8 cellular contexts compared by ENCODE assay signal in the genomic region with DNA sequence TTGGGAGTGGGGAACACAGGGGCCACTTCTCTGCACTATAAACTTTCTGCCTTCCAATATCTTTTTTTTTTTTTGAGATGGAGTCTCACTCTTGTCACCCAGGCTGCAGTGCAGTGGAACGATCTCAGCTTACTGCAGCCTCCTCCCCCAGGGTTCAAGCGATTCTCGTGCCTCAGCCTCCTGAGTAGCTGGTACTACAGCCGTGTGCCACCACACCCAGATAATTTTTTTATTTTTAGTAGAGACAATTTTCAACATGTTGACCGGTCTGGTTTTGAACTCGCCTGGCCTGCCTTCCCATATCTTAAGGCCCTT. TPM values are rescaled to one million over a fixed set of nuclear protein-coding genes. Genes with fewer than 3 reads are reported as not detected.
DNase-seq lines count a peak whose midpoint lies in the region; ATAC-seq and TF ChIP-seq lines count a peak whose summit lies in the region.

No MANE protein-coding gene starts in this region.

- RAD21 ChIA-PET in HCT116 (lab: Charles Lee; ENCODE audit: low non-redundant PET in 1 of 2, low total read pairs in 2 of 2, uncharacterized antibody in 2 of 2, unreplicated experiment in 2 of 2): no interaction called here

- intact Hi-C loops in HCT116 (cut with micrococcal nuclease): loop anchor here (5.0 kb wide), 1 partner anchor 95 kb away; the partner anchor contains the start of gene TMEM179B
- intact Hi-C loops in activated CD4-positive, alpha-beta memory T cell treated with anti-CD3 and anti-CD28 coated beads for 36 hours (cut with micrococcal nuclease): no loop called here

- TF ChIP-seq POLR2A in HCT116 (IDR thresholded peaks at IDR 0.05; ENCODE audit: borderline replicate concordance, extremely low read depth, insufficient read depth, insufficient read length): no peak

- H4K20me1 ChIP-seq in HCT116 (ENCODE audit: insufficient read depth): peaks cover 33% of the 10 kb centered on the region; the same call in 1 of the 2 replicates

- peaks cover 96% of the 10 kb centered on the region for H3K79me2 ChIP-seq in HCT116 (ENCODE audit: insufficient read depth, low read length)

- H3K27ac Mint-ChIP-seq in activated CD4-positive, alpha-beta memory T cell treated with anti-CD3 and anti-CD28 coated beads for 36 hours: peak overlapping the region; percentile 100

- H2AFZ ChIP-seq in HCT116 (ENCODE audit: low read depth, low read length, poor library complexity, severe bottlenecking): no peak overlapping the region

- POLR2A ChIA-PET in HCT116 (lab: Charles Lee): interaction anchor here (1.1 to 4.2 kb wide), 4 partner anchors 27 to 46 kb away, joined by 3 to 50 read pairs (median 37); no protein-coding TSS in a partner anchor
- POLR2A ChIA-PET in activated CD4-positive, alpha-beta memory T cell treated with anti-CD3 and anti-CD28 coated beads for 36 hours (lab: Charles Lee): interaction anchor here (0.7 to 9.1 kb wide), 7 partner anchors 29 to 1364 kb away, joined by 3 to 234 read pairs (median 15); partner anchors contain the start of genes PPP1R14B, STX5, TEX54 and TMEM179B

- ATAC-seq in HCT116 (no peak), foreskin keratinocyte (no peak), GM18868 (IDR thresholded peaks at IDR 0.05; ENCODE audit: unreplicated experiment) (no peak)

- H3K27me3 Mint-ChIP-seq in activated CD4-positive, alpha-beta memory T cell treated with anti-CD3 and anti-CD28 coated beads for 36 hours: no peaks in the 10 kb centered on the region

- H3K4me1 ChIP-seq in HCT116 (ENCODE audit: control insufficient read depth in 1 of 2, insufficient read depth in 2 of 2, low read length in 2 of 2) (peaks cover 38 to 83% of the 10 kb centered on the region in 2 experiments), foreskin keratinocyte (peaks cover 21% of the 10 kb centered on the region), skeletal muscle satellite cell (ENCODE audit: control insufficient read depth, insufficient read depth, low read length) (peaks cover 44% of the 10 kb centered on the region)

- CTCF ChIA-PET in HCT116 (lab: Charles Lee): interaction anchor here (1.4 kb wide), 1 partner anchor 93 kb away, joined by 3 read pairs; no protein-coding TSS in a partner anchor
- CTCF ChIA-PET in activated CD4-positive, alpha-beta memory T cell treated with anti-CD3 and anti-CD28 coated beads for 36 hours (lab: Charles Lee): interaction anchor here (1.1 to 4.1 kb wide), 5 partner anchors 13 to 96 kb away, joined by 3 to 31 read pairs (median 6); no protein-coding TSS in a partner anchor

- no peak for TF ChIP-seq CTCF in HCT116 (IDR thresholded peaks at IDR 0.05 in 2 of 3, conservative IDR thresholded peaks at IDR 0.05 in 1 of 3; ENCODE audit: borderline replicate concordance in 1 of 3, insufficient read depth in 1 of 3, low read depth in 2 of 3, low read length in 2 of 3)
- TF ChIP-seq CTCF in foreskin keratinocyte (conservative IDR thresholded peaks at IDR 0.05): no peak

- H3K9me2 ChIP-seq in HCT116 (ENCODE audit: insufficient read depth): no peaks in the 10 kb centered on the region

- H3K27me3 ChIP-seq in HCT116 (ENCODE audit: insufficient read depth, low read length) (no peaks in the 10 kb centered on the region), foreskin keratinocyte (no peaks in the 10 kb centered on the region), skeletal muscle satellite cell (ENCODE audit: control insufficient read depth, insufficient read depth, low read length) (no peaks in the 10 kb centered on the region)

- BruUV-seq in HCT116 (replicated peaks; lab: Mats Ljungman, UMichigan): no TSS peak

- H3K9ac ChIP-seq in HCT116 (ENCODE audit: low read length): peak overlapping the region; percentile 92
- peak overlapping the region; percentile 100 for H3K9ac ChIP-seq in skeletal muscle satellite cell (ENCODE audit: low read depth, low read length)

- H3K9me3 Mint-ChIP-seq in activated CD4-positive, alpha-beta memory T cell treated with anti-CD3 and anti-CD28 coated beads for 36 hours: no peaks in the 10 kb centered on the region

- H3K27ac ChIP-seq in HCT116 (ENCODE audit: low read depth, low read length) (peak overlapping the region; percentile 96), foreskin keratinocyte (peak overlapping the region; percentile 98)

- DNase-seq in HCT116 (ENCODE audit: low read depth, low spot score): no peak
- DNase-seq in activated CD4-positive, alpha-beta memory T cell treated with anti-CD3 and anti-CD28 coated beads for 36 hours: peak; percentile 23
- no peak for DNase-seq in foreskin keratinocyte
- DNase-seq in RPMI8226: no peak
- no peak for DNase-seq in ureter (ENCODE audit: low spot score)
- no peak for DNase-seq in NCI-H526 (lab: John Stamatoyannopoulos, UW)

- H3K4me1 Mint-ChIP-seq in activated CD4-positive, alpha-beta memory T cell treated with anti-CD3 and anti-CD28 coated beads for 36 hours (ENCODE audit: low read depth): peaks cover 50% of the 10 kb centered on the region

- H3K4me2 ChIP-seq in HCT116 (ENCODE audit: low read length): peak overlapping the region; percentile 79
- H3K4me2 ChIP-seq in skeletal muscle satellite cell (ENCODE audit: low read length): peak overlapping the region; percentile 84

- peaks cover 42 to 62% of the 10 kb centered on the region in 2 experiments for H3K36me3 ChIP-seq in HCT116 (ENCODE audit: control insufficient read depth in 1 of 2, insufficient read depth in 2 of 2, low read length in 2 of 2)
- H3K36me3 ChIP-seq in skeletal muscle satellite cell (ENCODE audit: insufficient read depth, low read length): peaks cover 57% of the 10 kb centered on the region

- no peak for TF ChIP-seq RAD21 in HCT116 (IDR thresholded peaks at IDR 0.05; ENCODE audit: low read depth)

- H3K9me3 ChIP-seq in HCT116 (ENCODE audit: control insufficient read depth in 1 of 2, insufficient read depth in 1 of 2, low read depth in 1 of 2, low read length in 2 of 2): no peaks in the 10 kb centered on the region
- H3K9me3 ChIP-seq in skeletal muscle satellite cell (replicated peaks; ENCODE audit: low read length): no peaks in the 10 kb centered on the region

- H3K4me3 ChIP-seq in HCT116 (replicated peaks in 1 of 2; ENCODE audit: low read depth in 1 of 2, low read length in 2 of 2) (peak overlapping the region; percentile 75 to 85), skeletal muscle satellite cell (ENCODE audit: low read length) (peak overlapping the region; percentile 94)

- peaks cover 69% of the 10 kb centered on the region for H3K36me3 Mint-ChIP-seq in activated CD4-positive, alpha-beta memory T cell treated with anti-CD3 and anti-CD28 coated beads for 36 hours

- peak overlapping the region; percentile 99 for H3K4me3 Mint-ChIP-seq in activated CD4-positive, alpha-beta memory T cell treated with anti-CD3 and anti-CD28 coated beads for 36 hours

TF ChIP-seq in HCT116, 20 proteins besides CTCF, POLR2A, EP300 and RAD21 (continues in another document):
- no peak for TF ChIP-seq EGR1 (IDR thresholded peaks at IDR 0.05; ENCODE audit: low read depth)

RNA-seq across cellular contexts. Expression of gene SLC3A2, which starts 1.7 kb away (rescaled TPM):
- 418 TPM for total RNA-seq in HCT116 (2021; ENCODE audit: unreplicated experiment)
- 519 and 571 TPM in 2 replicates for polyA plus RNA-seq in HCT116 (2012)
- total RNA-seq in activated CD4-positive, alpha-beta memory T cell treated with anti-CD3 and anti-CD28 coated beads for 36 hours: 100 to 1,000 TPM; 309 to 314 TPM
- total RNA-seq in foreskin keratinocyte: 424 and 537 TPM in 2 replicates
- 511 and 680 TPM in 2 replicates for polyA plus RNA-seq in foreskin keratinocyte
- total RNA-seq in skeletal muscle satellite cell (2012; rRNA removed): 141 and 185 TPM in 2 replicates
- total RNA-seq in ureter: 245 TPM

RNA-seq across cellular contexts. Expression of gene CHRM1, which starts 38.8 kb away (rescaled TPM):
- total RNA-seq in HCT116 (2021; ENCODE audit: unreplicated experiment) (0.10 TPM), foreskin keratinocyte (not detected in 2 replicates), ureter (not detected)
- 0.23 TPM in 1 of 2 replicates, not detected in the other for polyA plus RNA-seq in HCT116 (2012)
- total RNA-seq in activated CD4-positive, alpha-beta memory T cell treated with anti-CD3 and anti-CD28 coated beads for 36 hours: not detected
- not detected in 2 replicates for polyA plus RNA-seq in foreskin keratinocyte
- total RNA-seq in skeletal muscle satellite cell (2012; rRNA removed): not detected in 2 replicates

RNA-seq across cellular contexts. Expression of gene WDR74, which starts 43.0 kb away (rescaled TPM):
- 111 TPM for total RNA-seq in HCT116 (2021; ENCODE audit: unreplicated experiment)
- 113 and 122 TPM in 2 replicates for polyA plus RNA-seq in HCT116 (2012)
- total RNA-seq in activated CD4-positive, alpha-beta memory T cell treated with anti-CD3 and anti-CD28 coated beads for 36 hours: 10 to 100 TPM; 72.6 to 73.0 TPM
- 83.7 and 89.3 TPM in 2 replicates for total RNA-seq in foreskin keratinocyte
- 88.7 and 94.8 TPM in 2 replicates for polyA plus RNA-seq in foreskin keratinocyte
- total RNA-seq in skeletal muscle satellite cell (2012; rRNA removed): 44.9 and 45.4 TPM in 2 replicates
- total RNA-seq in ureter: 58.8 TPM

RNA-seq across cellular contexts. Expression of gene TEX54, which starts 49.7 kb away (rescaled TPM):
- total RNA-seq in HCT116 (2021; ENCODE audit: unreplicated experiment): not detected
- 0.22 and 0.64 TPM in 2 replicates for polyA plus RNA-seq in HCT116 (2012)
- under 1 TPM in 1 of 2 experiments, not detected in 1; 0.53 TPM for total RNA-seq in activated CD4-positive, alpha-beta memory T cell treated with anti-CD3 and anti-CD28 coated beads for 36 hours
- total RNA-seq in foreskin keratinocyte: not detected in 2 replicates
- not detected in 2 replicates for polyA plus RNA-seq in foreskin keratinocyte
- not detected in 2 replicates for total RNA-seq in skeletal muscle satellite cell (2012; rRNA removed)
- total RNA-seq in ureter: not detected

RNA-seq across cellular contexts. Expression of gene STX5, which starts 50.5 kb away (rescaled TPM):
- total RNA-seq in HCT116 (2021; ENCODE audit: unreplicated experiment): 29.5 TPM
- 38.0 and 43.6 TPM in 2 replicates for polyA plus RNA-seq in HCT116 (2012)
- total RNA-seq in activated CD4-positive, alpha-beta memory T cell treated with anti-CD3 and anti-CD28 coated beads for 36 hours: 10 to 100 TPM; 24.6 to 29.2 TPM
- 30.4 and 34.1 TPM in 2 replicates for total RNA-seq in foreskin keratinocyte
- polyA plus RNA-seq in foreskin keratinocyte: 41.2 and 45.5 TPM in 2 replicates
- total RNA-seq in skeletal muscle satellite cell (2012; rRNA removed): 21.0 and 29.1 TPM in 2 replicates
- total RNA-seq in ureter: 30.1 TPM
